Comparison of ENCODE assay signal across 1 cellular context in the genomic region with DNA sequence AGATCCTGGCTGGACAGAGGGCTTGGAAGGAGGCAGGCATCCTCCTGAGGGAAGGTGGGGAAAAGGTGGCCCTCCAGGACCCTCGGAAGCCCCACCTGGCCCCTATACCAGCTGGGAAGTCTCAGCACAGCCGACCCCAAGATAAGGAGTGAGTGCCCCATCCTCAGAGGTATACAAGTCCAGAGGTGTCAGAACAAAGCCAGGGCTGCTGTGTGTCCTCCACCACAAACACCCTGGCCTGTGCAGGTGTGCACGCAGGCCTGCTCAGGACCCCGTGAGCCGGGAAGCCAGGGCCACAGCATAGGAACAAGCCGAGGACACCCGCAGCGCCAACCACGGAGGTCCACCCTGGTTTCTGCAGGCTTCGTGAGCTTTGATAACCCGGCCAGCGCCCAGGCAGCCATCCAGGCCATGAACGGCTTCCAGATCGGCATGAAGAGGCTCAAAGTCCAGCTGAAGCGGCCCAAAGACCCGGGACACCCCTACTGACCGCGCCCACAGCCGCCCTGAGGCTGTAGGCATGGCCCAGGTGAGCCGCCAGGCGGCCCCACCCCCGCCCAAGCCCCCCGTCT.
TF ChIP-seq lines count a peak whose summit lies in the region.

No MANE protein-coding gene starts in this region.

TF ChIP-seq in K562, 482 proteins besides CTCF, POLR2A, EP300 and RAD21 (continued from another document):
- TF ChIP-seq, protein P1, sequence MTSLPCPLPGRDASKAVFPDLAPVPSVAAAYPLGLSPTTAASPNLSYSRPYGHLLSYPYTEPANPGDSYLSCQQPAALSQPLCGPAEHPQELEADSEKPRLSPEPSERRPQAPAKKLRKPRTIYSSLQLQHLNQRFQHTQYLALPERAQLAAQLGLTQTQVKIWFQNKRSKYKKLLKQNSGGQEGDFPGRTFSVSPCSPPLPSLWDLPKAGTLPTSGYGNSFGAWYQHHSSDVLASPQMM (CRISPR knock-in tag; IDR thresholded peaks at IDR 0.05), result no peak
- TF ChIP-seq, protein P2, sequence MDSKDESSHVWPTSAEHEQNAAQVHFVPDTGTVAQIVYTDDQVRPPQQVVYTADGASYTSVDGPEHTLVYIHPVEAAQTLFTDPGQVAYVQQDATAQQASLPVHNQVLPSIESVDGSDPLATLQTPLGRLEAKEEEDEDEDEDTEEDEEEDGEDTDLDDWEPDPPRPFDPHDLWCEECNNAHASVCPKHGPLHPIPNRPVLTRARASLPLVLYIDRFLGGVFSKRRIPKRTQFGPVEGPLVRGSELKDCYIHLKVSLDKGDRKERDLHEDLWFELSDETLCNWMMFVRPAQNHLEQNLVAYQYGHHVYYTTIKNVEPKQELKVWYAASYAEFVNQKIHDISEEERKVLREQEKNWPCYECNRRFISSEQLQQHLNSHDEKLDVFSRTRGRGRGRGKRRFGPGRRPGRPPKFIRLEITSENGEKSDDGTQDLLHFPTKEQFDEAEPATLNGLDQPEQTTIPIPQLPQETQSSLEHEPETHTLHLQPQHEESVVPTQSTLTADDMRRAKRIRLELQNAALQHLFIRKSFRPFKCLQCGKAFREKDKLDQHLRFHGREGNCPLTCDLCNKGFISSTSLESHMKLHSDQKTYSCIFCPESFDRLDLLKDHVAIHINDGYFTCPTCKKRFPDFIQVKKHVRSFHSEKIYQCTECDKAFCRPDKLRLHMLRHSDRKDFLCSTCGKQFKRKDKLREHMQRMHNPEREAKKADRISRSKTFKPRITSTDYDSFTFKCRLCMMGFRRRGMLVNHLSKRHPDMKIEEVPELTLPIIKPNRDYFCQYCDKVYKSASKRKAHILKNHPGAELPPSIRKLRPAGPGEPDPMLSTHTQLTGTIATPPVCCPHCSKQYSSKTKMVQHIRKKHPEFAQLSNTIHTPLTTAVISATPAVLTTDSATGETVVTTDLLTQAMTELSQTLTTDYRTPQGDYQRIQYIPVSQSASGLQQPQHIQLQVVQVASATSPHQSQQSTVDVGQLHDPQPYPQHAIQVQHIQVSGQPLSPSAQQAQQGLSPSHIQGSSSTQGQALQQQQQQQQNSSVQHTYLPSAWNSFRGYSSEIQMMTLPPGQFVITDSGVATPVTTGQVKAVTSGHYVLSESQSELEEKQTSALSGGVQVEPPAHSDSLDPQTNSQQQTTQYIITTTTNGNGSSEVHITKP (IDR thresholded peaks at IDR 0.05; ENCODE audit: partially characterized antibody), result no peak
TF ChIP-seq in K562: peak in this region for 1.
